ENCODE assay signal across 23 cellular contexts in genomic region chr19:13176345-13176744, GRCh38. TPM values are rescaled to one million over a fixed set of nuclear protein-coding genes. Genes with fewer than 3 reads are reported as not detected.
A peak's percentile ranks its signal among the peaks of the same experiment; 100 is the strongest.
DNase-seq lines count a peak whose midpoint lies in the region; ATAC-seq, FAIRE-seq and TF ChIP-seq lines count a peak whose summit lies in the region.
"Had no signal": no experiment of that assay in that cellular context is flagged by ENCODE, and none has a peak within 500 bp of the region (broad histone marks: within the 10 kb centered on the region; RNA-seq: fewer than 3 reads in every experiment).

No MANE protein-coding gene starts in this region.

- H3K4me3 ChIP-seq in astrocyte (ENCODE audit: insufficient read depth, low read depth, low read length) (no peak overlapping the region), hepatocyte (no peak overlapping the region)
- no peak overlapping the region for H3K4me3 ChIP-seq in naive thymus-derived CD4-positive, alpha-beta T cell (ENCODE audit: low read length)
- H3K4me3 ChIP-seq: GM12878, PC-9, SJCRH30 had no signal

- H3K4me1 ChIP-seq in astrocyte (ENCODE audit: insufficient read depth, low read length) (peaks cover 14% of the 10 kb centered on the region), hepatocyte (ENCODE audit: insufficient read depth) (peaks cover 10% of the 10 kb centered on the region)
- H3K4me1 ChIP-seq in naive thymus-derived CD4-positive, alpha-beta T cell (ENCODE audit: control insufficient read depth in 2 of 2, insufficient read depth in 2 of 2, low read length in 2 of 2), result peaks cover 29 to 41% of the 10 kb centered on the region in 2 donors

- H3K27ac Mint-ChIP-seq in astrocyte (ENCODE audit: unreplicated experiment), result no peak overlapping the region
- H3K27ac Mint-ChIP-seq in naive thymus-derived CD4-positive, alpha-beta T cell, result peak overlapping the region in 8 of 9 donors; percentile 17 to 90 (median 63)
- H3K27ac Mint-ChIP-seq: IgD-negative memory B cell, type B pancreatic cell had no signal

- no peak for ATAC-seq in naive thymus-derived CD4-positive, alpha-beta T cell
- no peak for ATAC-seq in activated T-cell treated with anti-CD3 and anti-CD28 coated beads, Interleukin-2, amount 50 U/mL, for 4 hours
- ATAC-seq: GM12878 had no signal

- H3K79me2 ChIP-seq in astrocyte (ENCODE audit: insufficient read depth, low read length) (no peaks in the 10 kb centered on the region), hepatocyte (no peaks in the 10 kb centered on the region)

- H3K4me2 ChIP-seq in astrocyte (ENCODE audit: low read length) (peak overlapping the region; percentile 15), hepatocyte (no peak overlapping the region)
- H3K4me2 ChIP-seq: PC-9 had no signal

- H3K36me3 ChIP-seq in astrocyte (ENCODE audit: insufficient read depth, low read length) (no peaks in the 10 kb centered on the region), hepatocyte (replicated peaks; ENCODE audit: insufficient read depth, low read depth) (no peaks in the 10 kb centered on the region)
- H3K36me3 ChIP-seq in naive thymus-derived CD4-positive, alpha-beta T cell (ENCODE audit: control insufficient read depth in 2 of 3, insufficient read depth in 3 of 3, low read length in 3 of 3), result no peaks in the 10 kb centered on the region
- H3K36me3 ChIP-seq: BE2C, SJCRH30 had no signal

- H4K20me1 ChIP-seq in astrocyte (ENCODE audit: insufficient read depth, low read length) (no peaks in the 10 kb centered on the region), hepatocyte (ENCODE audit: insufficient read depth, poor library complexity, severe bottlenecking) (no peaks in the 10 kb centered on the region)

- TF ChIP-seq CTCF in astrocyte (IDR thresholded peaks at IDR 0.05; ENCODE audit: insufficient read depth, low read depth, low read length), result no peak
- no peak for TF ChIP-seq CTCF in hepatocyte (IDR thresholded peaks at IDR 0.05; ENCODE audit: poor library complexity)

- H3K9ac ChIP-seq in astrocyte (ENCODE audit: low read length), result no peak overlapping the region

- no peaks in the 10 kb centered on the region for H3K9me3 ChIP-seq in astrocyte (ENCODE audit: insufficient read depth, low read depth, low read length)
- H3K9me3 ChIP-seq in naive thymus-derived CD4-positive, alpha-beta T cell (ENCODE audit: control insufficient read depth in 2 of 3, low read length in 3 of 3), result no peaks in the 10 kb centered on the region
- no peaks in the 10 kb centered on the region for H3K9me3 ChIP-seq in hepatocyte (ENCODE audit: low read depth)
- H3K9me3 ChIP-seq: BE2C, SJCRH30 had no signal

- no peak for FAIRE-seq in astrocyte (lab: Jason Lieb, UNC)
- FAIRE-seq: GM12878, keratinocyte had no signal

- H3K9me2 ChIP-seq in hepatocyte (replicated peaks; ENCODE audit: insufficient read depth), result no peaks in the 10 kb centered on the region

- CTCF ChIA-PET in naive thymus-derived CD4-positive, alpha-beta T cell (lab: Charles Lee), result interaction anchor here (0.6 to 2.3 kb wide), 3 partner anchors 19 to 24 kb away, joined by 3 to 8 read pairs (median 8); no protein-coding TSS in a partner anchor

- WGBS in hepatocyte (ENCODE audit: low lambda C conversion rate, missing lambda C conversion rate), result 82% methylated on average over 8 of the region's 8 CpGs

- peaks cover 8% of the 10 kb centered on the region for H3K4me1 Mint-ChIP-seq in astrocyte (ENCODE audit: low read depth, unreplicated experiment)
- peaks cover 23 to 63% (median 46%) of the 10 kb centered on the region in 7 donors for H3K4me1 Mint-ChIP-seq in naive thymus-derived CD4-positive, alpha-beta T cell
- H3K4me1 Mint-ChIP-seq in activated T-cell treated with anti-CD3 and anti-CD28 coated beads, Interleukin-2, amount 50 U/mL, for 4 hours (ENCODE audit: low read depth), result peaks cover 47% of the 10 kb centered on the region

- H3K27me3 Mint-ChIP-seq in astrocyte (ENCODE audit: low read depth, unreplicated experiment), result no peaks in the 10 kb centered on the region
- H3K27me3 Mint-ChIP-seq in naive thymus-derived CD4-positive, alpha-beta T cell, result no peaks in the 10 kb centered on the region
- no peaks in the 10 kb centered on the region for H3K27me3 Mint-ChIP-seq in activated T-cell treated with anti-CD3 and anti-CD28 coated beads, Interleukin-2, amount 50 U/mL, for 4 hours (ENCODE audit: low read depth)
- H3K27me3 Mint-ChIP-seq: IgD-negative memory B cell, type B pancreatic cell had no signal

- H3K27ac ChIP-seq in astrocyte (ENCODE audit: low read depth, low read length) (no peak overlapping the region), hepatocyte (no peak overlapping the region)
- no peak overlapping the region for H3K27ac ChIP-seq in naive thymus-derived CD4-positive, alpha-beta T cell (ENCODE audit: low read depth, low read length)
- H3K27ac ChIP-seq: PC-9, SJCRH30 had no signal

- no peak overlapping the region for H2AFZ ChIP-seq in astrocyte (ENCODE audit: low read depth, low read length)
- no peak overlapping the region for H2AFZ ChIP-seq in hepatocyte
- H2AFZ ChIP-seq: PC-9 had no signal

- intact Hi-C loops in naive thymus-derived CD4-positive, alpha-beta T cell (cut with micrococcal nuclease), result no loop called here

- H3K27me3 ChIP-seq in astrocyte (ENCODE audit: insufficient read depth, low read length) (no peaks in the 10 kb centered on the region), hepatocyte (no peaks in the 10 kb centered on the region)
- no peaks in the 10 kb centered on the region for H3K27me3 ChIP-seq in naive thymus-derived CD4-positive, alpha-beta T cell (ENCODE audit: control insufficient read depth in 2 of 2, insufficient read depth in 2 of 2, low read length in 2 of 2)
- H3K27me3 ChIP-seq: BE2C, SJCRH30 had no signal

- DNase-seq in NCI-H2171 treated with DMSO at 0.1 percent for 48 hours (lab: John Stamatoyannopoulos, UW), result peak; percentile 23
- DNase-seq in NCI-H2171 (lab: John Stamatoyannopoulos, UW), result no peak
- DNase-seq in astrocyte (ENCODE audit: low read depth), result peak; percentile 74
- no peak for DNase-seq in naive thymus-derived CD4-positive, alpha-beta T cell
- DNase-seq in NCI-H526 (lab: John Stamatoyannopoulos, UW), result no peak
- DNase-seq in hepatocyte (ENCODE audit: low spot score), result no peak
- no peak for DNase-seq in stimulated activated CD4-positive, alpha-beta T cell treated with anti-CD3 and anti-CD28 coated beads, Interleukin-4, amount 100 ng/mL, for 4 hours
- no peak for DNase-seq in activated T-cell treated with anti-CD3 and anti-CD28 coated beads, Interleukin-2, amount 50 U/mL, for 4 hours
- DNase-seq: 8988T; activated CD4-positive, alpha-beta T cell treated with anti-CD3 and anti-CD28 coated beads, Interleukin-2, amount 50 U/mL, for 48 hours; amygdala; BE2C; central memory CD4-positive, alpha-beta T cell; foreskin fibroblast; NCI-H1694 treated with DMSO at 0.1 percent for 48 hours; NCI-H2227 treated with DMSO at 0.1 percent for 48 hours; PC-9; T-helper 2 cell had no signal

- no peak overlapping the region for H3K4me3 Mint-ChIP-seq in astrocyte (ENCODE audit: unreplicated experiment)
- no peak overlapping the region for H3K4me3 Mint-ChIP-seq in naive thymus-derived CD4-positive, alpha-beta T cell
- no peak overlapping the region for H3K4me3 Mint-ChIP-seq in activated T-cell treated with anti-CD3 and anti-CD28 coated beads, Interleukin-2, amount 50 U/mL, for 4 hours
- H3K4me3 Mint-ChIP-seq: IgD-negative memory B cell, type B pancreatic cell had no signal

- no peaks in the 10 kb centered on the region for H3K9me3 Mint-ChIP-seq in astrocyte (ENCODE audit: unreplicated experiment)
- H3K9me3 Mint-ChIP-seq in naive thymus-derived CD4-positive, alpha-beta T cell, result peaks cover 0 to 2% (median 0%) of the 10 kb centered on the region in 11 donors
- H3K9me3 Mint-ChIP-seq in activated T-cell treated with anti-CD3 and anti-CD28 coated beads, Interleukin-2, amount 50 U/mL, for 4 hours, result no peaks in the 10 kb centered on the region
- H3K9me3 Mint-ChIP-seq: IgD-negative memory B cell, type B pancreatic cell had no signal

- POLR2A ChIA-PET in naive thymus-derived CD4-positive, alpha-beta T cell (lab: Charles Lee), result interaction anchor here (1.8 to 19.6 kb wide), 4 partner anchors 9 to 21 kb away, joined by 4 to 263 read pairs (median 11); no protein-coding TSS in a partner anchor

- H3K36me3 Mint-ChIP-seq in astrocyte (ENCODE audit: low read depth, unreplicated experiment), result no peaks in the 10 kb centered on the region
- H3K36me3 Mint-ChIP-seq in naive thymus-derived CD4-positive, alpha-beta T cell, result peaks cover 0 to 3% (median 0%) of the 10 kb centered on the region in 5 donors
- H3K36me3 Mint-ChIP-seq in activated T-cell treated with anti-CD3 and anti-CD28 coated beads, Interleukin-2, amount 50 U/mL, for 4 hours (ENCODE audit: insufficient read depth), result peaks cover 2% of the 10 kb centered on the region
- H3K36me3 Mint-ChIP-seq: type B pancreatic cell had no signal

RNA-seq across cellular contexts. Expression of gene IER2, which starts 26.1 kb away (rescaled TPM):
- 58.7 and 71.3 TPM in 2 replicates for total RNA-seq in astrocyte
- total RNA-seq in naive thymus-derived CD4-positive, alpha-beta T cell, result 100 to 1,000 TPM; 135 to 558 (median 246) TPM
- polyA plus RNA-seq in naive thymus-derived CD4-positive, alpha-beta T cell, result 100 to 1,000 TPM; 121 to 139 TPM
- total RNA-seq in hepatocyte, result 64.2 and 101 TPM in 2 replicates
- polyA plus RNA-seq in hepatocyte, result 325 and 369 TPM in 2 replicates
- 100 to 1,000 TPM in 2 of 3 donors, 10 to 100 TPM in 1; 99.4 to 113 (median 110) TPM for total RNA-seq in activated T-cell treated with anti-CD3 and anti-CD28 coated beads, Interleukin-2, amount 50 U/mL, for 4 hours

RNA-seq across cellular contexts. Expression of gene STX10, which starts 26.2 kb away (rescaled TPM):
- 39.7 and 39.8 TPM in 2 replicates for total RNA-seq in astrocyte
- total RNA-seq in naive thymus-derived CD4-positive, alpha-beta T cell, result 10 to 100 TPM; 42.6 to 76.2 (median 68.5) TPM
- 10 to 100 TPM; 45.9 to 63.7 TPM for polyA plus RNA-seq in naive thymus-derived CD4-positive, alpha-beta T cell
- 63.4 and 66.5 TPM in 2 replicates for total RNA-seq in hepatocyte
- polyA plus RNA-seq in hepatocyte, result 82.2 and 106 TPM in 2 replicates
- total RNA-seq in activated T-cell treated with anti-CD3 and anti-CD28 coated beads, Interleukin-2, amount 50 U/mL, for 4 hours, result 10 to 100 TPM; 64.5 to 66.0 (median 65.4) TPM

RNA-seq across cellular contexts. Expression of gene NACC1, which starts 58.3 kb away (rescaled TPM):
- total RNA-seq in astrocyte (96.4 and 104 TPM in 2 replicates), hepatocyte (32.6 and 35.0 TPM in 2 replicates)
- 10 to 100 TPM; 18.0 to 72.7 (median 22.4) TPM for total RNA-seq in naive thymus-derived CD4-positive, alpha-beta T cell
- polyA plus RNA-seq in naive thymus-derived CD4-positive, alpha-beta T cell, result 1 to 10 TPM; 1.7 to 2.0 TPM
- polyA plus RNA-seq in hepatocyte, result 9.7 and 11.1 TPM in 2 replicates
- 100 to 1,000 TPM; 127 to 137 (median 134) TPM for total RNA-seq in activated T-cell treated with anti-CD3 and anti-CD28 coated beads, Interleukin-2, amount 50 U/mL, for 4 hours

RNA-seq across cellular contexts. Expression of gene TRMT1, which starts 59.8 kb away (rescaled TPM):
- total RNA-seq in astrocyte (43.0 and 43.3 TPM in 2 replicates), hepatocyte (21.0 and 31.2 TPM in 2 replicates)
- 10 to 100 TPM; 64.2 to 96.4 (median 87.8) TPM for total RNA-seq in naive thymus-derived CD4-positive, alpha-beta T cell
- polyA plus RNA-seq in naive thymus-derived CD4-positive, alpha-beta T cell, result 10 to 100 TPM; 22.6 to 36.3 TPM
- polyA plus RNA-seq in hepatocyte, result 33.4 and 45.1 TPM in 2 replicates
- 100 to 1,000 TPM; 240 to 248 (median 246) TPM for total RNA-seq in activated T-cell treated with anti-CD3 and anti-CD28 coated beads, Interleukin-2, amount 50 U/mL, for 4 hours

Comparison
In these comparisons a context has a peak if more than half of its experiments do, and no peak if none do; other contexts are left out.
1. DNase-seq: peak in NCI-H2171 treated with DMSO at 0.1 percent for 48 hours (single experiment) and astrocyte (single experiment); none in NCI-H2171 (single experiment), naive thymus-derived CD4-positive, alpha-beta T cell (0 of 9), NCI-H526 (0 of 2), hepatocyte (single experiment), stimulated activated CD4-positive, alpha-beta T cell treated with anti-CD3 and anti-CD28 coated beads, Interleukin-4, amount 100 ng/mL, for 4 hours (0 of 2) and activated T-cell treated with anti-CD3 and anti-CD28 coated beads, Interleukin-2, amount 50 U/mL, for 4 hours (single experiment).